10 cellular contexts compared by ENCODE assay signal in genomic region chr7:91784469-91784868, GRCh38.
DNase-seq lines count a peak whose midpoint lies in the region; ATAC-seq and TF ChIP-seq lines count a peak whose summit lies in the region.
"Had no signal": no experiment of that assay in that cellular context is flagged by ENCODE, and none has a peak within 500 bp of the region (broad histone marks: within the 10 kb centered on the region; RNA-seq: fewer than 3 reads in every experiment).

No MANE protein-coding gene starts in this region.

- H3K4me1 Mint-ChIP-seq in activated CD4-positive, alpha-beta memory T cell treated with anti-CD3 and anti-CD28 coated beads, Interleukin-2, amount 10 ng/mL, durations not matched to agents 7 days and 5 days: no peaks in the 10 kb centered on the region

- CTCF ChIA-PET in activated CD4-positive, alpha-beta memory T cell treated with anti-CD3 and anti-CD28 coated beads, Interleukin-2, amount 10 ng/mL, durations not matched to agents 7 days and 5 days (lab: Charles Lee): no interaction called here

- H3K27me3 Mint-ChIP-seq in activated CD4-positive, alpha-beta memory T cell treated with anti-CD3 and anti-CD28 coated beads, Interleukin-2, amount 10 ng/mL, durations not matched to agents 7 days and 5 days: peaks cover 2% of the 10 kb centered on the region
- H3K27me3 Mint-ChIP-seq: dendritic cell treated with granulocyte-macrophage colony-stimulating factor and Interleukin-4, amounts not matched to agents 40 ng/mL and 50 ng/mL, for 4 days had no signal

- H3K9me3 Mint-ChIP-seq in activated CD4-positive, alpha-beta memory T cell treated with anti-CD3 and anti-CD28 coated beads, Interleukin-2, amount 10 ng/mL, durations not matched to agents 7 days and 5 days: no peaks in the 10 kb centered on the region
- H3K9me3 Mint-ChIP-seq: dendritic cell treated with granulocyte-macrophage colony-stimulating factor and Interleukin-4, amounts not matched to agents 40 ng/mL and 50 ng/mL, for 4 days; stimulated activated naive CD8-positive, alpha-beta T cell treated with anti-CD3 and anti-CD28 coated beads, Interleukin-15, Interleukin-2, amounts not matched to agents 100 ng/mL and 50 ng/mL, for 24 hours had no signal

- no peak overlapping the region for H3K4me3 Mint-ChIP-seq in activated CD4-positive, alpha-beta memory T cell treated with anti-CD3 and anti-CD28 coated beads, Interleukin-2, amount 10 ng/mL, durations not matched to agents 7 days and 5 days
- H3K4me3 Mint-ChIP-seq: dendritic cell treated with granulocyte-macrophage colony-stimulating factor and Interleukin-4, amounts not matched to agents 40 ng/mL and 50 ng/mL, for 4 days; stimulated activated naive CD8-positive, alpha-beta T cell treated with anti-CD3 and anti-CD28 coated beads, Interleukin-15, Interleukin-2, amounts not matched to agents 100 ng/mL and 50 ng/mL, for 24 hours had no signal

- H3K27ac Mint-ChIP-seq in activated CD4-positive, alpha-beta memory T cell treated with anti-CD3 and anti-CD28 coated beads, Interleukin-2, amount 10 ng/mL, durations not matched to agents 7 days and 5 days: no peak overlapping the region
- H3K27ac Mint-ChIP-seq: dendritic cell treated with granulocyte-macrophage colony-stimulating factor and Interleukin-4, amounts not matched to agents 40 ng/mL and 50 ng/mL, for 4 days; stimulated activated naive CD8-positive, alpha-beta T cell treated with anti-CD3 and anti-CD28 coated beads, Interleukin-15, Interleukin-2, amounts not matched to agents 100 ng/mL and 50 ng/mL, for 24 hours had no signal

- DNase-seq in COR-L47 (lab: John Stamatoyannopoulos, UW) (peak; percentile 38), SK-MEL-5 (ENCODE audit: low read depth, low spot score) (peak; percentile 60), globus pallidus (ENCODE audit: low spot score) (peak; percentile 5)
- DNase-seq in activated CD4-positive, alpha-beta T cell treated with anti-CD3 and anti-CD28 coated beads for 1 hour: no peak
- no peak for DNase-seq in activated CD4-positive, alpha-beta memory T cell treated with anti-CD3 and anti-CD28 coated beads, Interleukin-2, amount 10 ng/mL, durations not matched to agents 7 days and 5 days

- no peaks in the 10 kb centered on the region for H3K36me3 Mint-ChIP-seq in activated CD4-positive, alpha-beta memory T cell treated with anti-CD3 and anti-CD28 coated beads, Interleukin-2, amount 10 ng/mL, durations not matched to agents 7 days and 5 days (ENCODE audit: low read depth)

- POLR2A ChIA-PET in activated CD4-positive, alpha-beta memory T cell treated with anti-CD3 and anti-CD28 coated beads, Interleukin-2, amount 10 ng/mL, durations not matched to agents 7 days and 5 days (lab: Charles Lee): no interaction called here

- TF ChIP-seq CTCF in LNCAP (IDR thresholded peaks at IDR 0.05): peak; percentile 57

- in situ Hi-C loops in SK-MEL-5 (cut with HindIII; ENCODE audit: low pct_unique_long_range_greater_than_20kb, low sequenced_read_pairs): no loop called here

- no peak for ATAC-seq in GM18909 (IDR thresholded peaks at IDR 0.05; ENCODE audit: poor library complexity, unreplicated experiment)
- ATAC-seq in GM18870 (IDR thresholded peaks at IDR 0.05; ENCODE audit: unreplicated experiment): no peak

Comparison
In these comparisons a context has a peak if more than half of its experiments do, and no peak if none do; other contexts are left out.
1. DNase-seq: peak in COR-L47 (single experiment), SK-MEL-5 (single experiment) and globus pallidus (single experiment); none in activated CD4-positive, alpha-beta T cell treated with anti-CD3 and anti-CD28 coated beads for 1 hour (single experiment) and activated CD4-positive, alpha-beta memory T cell treated with anti-CD3 and anti-CD28 coated beads, Interleukin-2, amount 10 ng/mL, durations not matched to agents 7 days and 5 days (single experiment).